Comparison of ENCODE assay signal across 1 cellular context in the genomic region with DNA sequence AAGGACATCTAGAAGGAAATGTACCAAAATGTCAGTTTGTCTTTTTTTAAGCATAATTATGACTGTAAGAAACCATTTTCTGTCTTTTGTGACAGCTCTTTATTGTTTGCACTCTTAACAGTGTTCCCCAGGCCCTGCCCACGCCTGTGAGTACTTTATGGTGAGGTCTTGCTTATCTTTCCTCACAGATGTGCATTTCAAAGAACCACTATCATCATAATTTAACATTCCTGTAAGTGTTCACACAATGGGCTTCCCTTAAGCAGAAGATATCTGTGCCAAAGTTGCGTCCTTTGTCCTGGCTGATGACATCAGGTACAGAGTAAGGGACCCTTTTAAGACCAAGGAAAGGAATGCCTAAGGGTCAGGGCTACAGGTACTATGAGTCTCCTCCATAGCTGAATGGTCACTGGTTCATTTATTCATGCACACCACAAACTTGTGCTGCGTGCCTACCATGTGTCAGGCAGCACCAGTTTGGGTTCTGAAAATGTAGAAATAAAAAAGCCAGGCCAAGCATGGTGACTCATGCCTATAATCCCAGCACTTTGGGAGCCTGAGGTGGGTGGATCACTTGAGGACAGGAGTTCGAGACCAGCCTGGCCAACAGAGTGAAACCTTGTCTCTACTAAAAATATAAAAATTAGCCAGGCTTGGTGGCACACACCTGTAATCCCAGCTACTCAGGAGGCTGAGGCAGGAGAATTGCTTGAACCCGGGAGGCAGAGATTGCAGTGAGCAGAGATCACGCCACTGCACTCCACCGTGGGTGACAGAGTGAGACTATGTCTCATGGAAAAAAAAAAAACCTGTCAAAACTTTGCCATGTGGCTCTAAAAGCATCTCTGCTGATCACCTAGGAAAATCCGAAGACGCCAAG.
TF ChIP-seq lines count a peak whose summit lies in the region.

No MANE protein-coding gene starts in this region.

TF ChIP-seq in K562, 482 proteins besides CTCF, POLR2A, EP300 and RAD21 (continued from another document and continues in another):
- TF ChIP-seq ZNF316 (IDR thresholded peaks at IDR 0.05) (peak; percentile 50), ZC3H4 (CRISPR knock-in tag; IDR thresholded peaks at IDR 0.05; ENCODE audit: borderline replicate concordance) (no peak), XRCC3 (IDR thresholded peaks at IDR 0.05) (no peak), EHMT2 (IDR thresholded peaks at IDR 0.05) (peak; percentile 80), RBM17 (IDR thresholded peaks at IDR 0.05; ENCODE audit: borderline replicate concordance, low read depth, low read length) (no peak), TAF7 (tag; IDR thresholded peaks at IDR 0.05) (no peak), NBN (IDR thresholded peaks at IDR 0.05; ENCODE audit: low read depth) (peak; percentile 98), EGR1 (conservative IDR thresholded peaks at IDR 0.05) (peak; percentile 97), SNIP1 (IDR thresholded peaks at IDR 0.05; ENCODE audit: low read depth) (no peak), RFX7 (CRISPR knock-in tag; IDR thresholded peaks at IDR 0.05) (no peak), ZNF124 (CRISPR knock-in tag; IDR thresholded peaks at IDR 0.05) (no peak), NFIC (IDR thresholded peaks at IDR 0.05) (peak; percentile 91), RB1 (IDR thresholded peaks at IDR 0.05; ENCODE audit: low read depth) (no peak), ZNF146 (CRISPR knock-in tag; IDR thresholded peaks at IDR 0.05; ENCODE audit: unreplicated experiment) (no peak), POLR3G (IDR thresholded peaks at IDR 0.05; ENCODE audit: extremely low read depth, insufficient read length, insufficient replicate concordance) (no peak), NONO (IDR thresholded peaks at IDR 0.05; ENCODE audit: low read depth in 2 of 2, low read length in 1 of 2) (peak in 1 of 2 experiments; percentile 67; a peak in 1 of 4 replicates), ZNF551 (CRISPR knock-in tag; IDR thresholded peaks at IDR 0.05) (no peak), DNMT1 (IDR thresholded peaks at IDR 0.05) (no peak), ZNF699 (CRISPR knock-in tag; IDR thresholded peaks at IDR 0.05; ENCODE audit: insufficient replicate concordance) (no peak), RBFOX2 (IDR thresholded peaks at IDR 0.05; ENCODE audit: low read depth, low read length) (0 out of 2 replicates have a peak, but pooled peaks have one; percentile 25), RNF2 (IDR thresholded peaks at IDR 0.05) (peak; percentile 92), ZNF436 (CRISPR knock-in tag; IDR thresholded peaks at IDR 0.05) (no peak), CHD4 (IDR thresholded peaks at IDR 0.05; ENCODE audit: insufficient read depth, insufficient replicate concordance, low read depth, low read length, poor library complexity, severe bottlenecking) (peak; percentile 84), GATA2 (CRISPR knock-in tag; IDR thresholded peaks at IDR 0.05) (peak; percentile 89), MXI1 (IDR thresholded peaks at IDR 0.05; ENCODE audit: low read depth, low read length) (peak; percentile 57; the same call in 1 of the 2 replicates), NFE2 (IDR thresholded peaks at IDR 0.05; ENCODE audit: low read depth) (peak; percentile 67), HNRNPUL1 (IDR thresholded peaks at IDR 0.05; ENCODE audit: low read length) (no peak), HIVEP1 (CRISPR knock-in tag; IDR thresholded peaks at IDR 0.05) (no peak)
- TF ChIP-seq, protein P1, sequence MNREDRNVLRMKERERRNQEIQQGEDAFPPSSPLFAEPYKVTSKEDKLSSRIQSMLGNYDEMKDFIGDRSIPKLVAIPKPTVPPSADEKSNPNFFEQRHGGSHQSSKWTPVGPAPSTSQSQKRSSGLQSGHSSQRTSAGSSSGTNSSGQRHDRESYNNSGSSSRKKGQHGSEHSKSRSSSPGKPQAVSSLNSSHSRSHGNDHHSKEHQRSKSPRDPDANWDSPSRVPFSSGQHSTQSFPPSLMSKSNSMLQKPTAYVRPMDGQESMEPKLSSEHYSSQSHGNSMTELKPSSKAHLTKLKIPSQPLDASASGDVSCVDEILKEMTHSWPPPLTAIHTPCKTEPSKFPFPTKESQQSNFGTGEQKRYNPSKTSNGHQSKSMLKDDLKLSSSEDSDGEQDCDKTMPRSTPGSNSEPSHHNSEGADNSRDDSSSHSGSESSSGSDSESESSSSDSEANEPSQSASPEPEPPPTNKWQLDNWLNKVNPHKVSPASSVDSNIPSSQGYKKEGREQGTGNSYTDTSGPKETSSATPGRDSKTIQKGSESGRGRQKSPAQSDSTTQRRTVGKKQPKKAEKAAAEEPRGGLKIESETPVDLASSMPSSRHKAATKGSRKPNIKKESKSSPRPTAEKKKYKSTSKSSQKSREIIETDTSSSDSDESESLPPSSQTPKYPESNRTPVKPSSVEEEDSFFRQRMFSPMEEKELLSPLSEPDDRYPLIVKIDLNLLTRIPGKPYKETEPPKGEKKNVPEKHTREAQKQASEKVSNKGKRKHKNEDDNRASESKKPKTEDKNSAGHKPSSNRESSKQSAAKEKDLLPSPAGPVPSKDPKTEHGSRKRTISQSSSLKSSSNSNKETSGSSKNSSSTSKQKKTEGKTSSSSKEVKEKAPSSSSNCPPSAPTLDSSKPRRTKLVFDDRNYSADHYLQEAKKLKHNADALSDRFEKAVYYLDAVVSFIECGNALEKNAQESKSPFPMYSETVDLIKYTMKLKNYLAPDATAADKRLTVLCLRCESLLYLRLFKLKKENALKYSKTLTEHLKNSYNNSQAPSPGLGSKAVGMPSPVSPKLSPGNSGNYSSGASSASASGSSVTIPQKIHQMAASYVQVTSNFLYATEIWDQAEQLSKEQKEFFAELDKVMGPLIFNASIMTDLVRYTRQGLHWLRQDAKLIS (CRISPR knock-in tag; IDR thresholded peaks at IDR 0.05), result no peak
- TF ChIP-seq, protein P2, sequence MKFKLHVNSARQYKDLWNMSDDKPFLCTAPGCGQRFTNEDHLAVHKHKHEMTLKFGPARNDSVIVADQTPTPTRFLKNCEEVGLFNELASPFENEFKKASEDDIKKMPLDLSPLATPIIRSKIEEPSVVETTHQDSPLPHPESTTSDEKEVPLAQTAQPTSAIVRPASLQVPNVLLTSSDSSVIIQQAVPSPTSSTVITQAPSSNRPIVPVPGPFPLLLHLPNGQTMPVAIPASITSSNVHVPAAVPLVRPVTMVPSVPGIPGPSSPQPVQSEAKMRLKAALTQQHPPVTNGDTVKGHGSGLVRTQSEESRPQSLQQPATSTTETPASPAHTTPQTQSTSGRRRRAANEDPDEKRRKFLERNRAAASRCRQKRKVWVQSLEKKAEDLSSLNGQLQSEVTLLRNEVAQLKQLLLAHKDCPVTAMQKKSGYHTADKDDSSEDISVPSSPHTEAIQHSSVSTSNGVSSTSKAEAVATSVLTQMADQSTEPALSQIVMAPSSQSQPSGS (CRISPR knock-in tag; IDR thresholded peaks at IDR 0.05), result no peak
- TF ChIP-seq, protein P3, sequence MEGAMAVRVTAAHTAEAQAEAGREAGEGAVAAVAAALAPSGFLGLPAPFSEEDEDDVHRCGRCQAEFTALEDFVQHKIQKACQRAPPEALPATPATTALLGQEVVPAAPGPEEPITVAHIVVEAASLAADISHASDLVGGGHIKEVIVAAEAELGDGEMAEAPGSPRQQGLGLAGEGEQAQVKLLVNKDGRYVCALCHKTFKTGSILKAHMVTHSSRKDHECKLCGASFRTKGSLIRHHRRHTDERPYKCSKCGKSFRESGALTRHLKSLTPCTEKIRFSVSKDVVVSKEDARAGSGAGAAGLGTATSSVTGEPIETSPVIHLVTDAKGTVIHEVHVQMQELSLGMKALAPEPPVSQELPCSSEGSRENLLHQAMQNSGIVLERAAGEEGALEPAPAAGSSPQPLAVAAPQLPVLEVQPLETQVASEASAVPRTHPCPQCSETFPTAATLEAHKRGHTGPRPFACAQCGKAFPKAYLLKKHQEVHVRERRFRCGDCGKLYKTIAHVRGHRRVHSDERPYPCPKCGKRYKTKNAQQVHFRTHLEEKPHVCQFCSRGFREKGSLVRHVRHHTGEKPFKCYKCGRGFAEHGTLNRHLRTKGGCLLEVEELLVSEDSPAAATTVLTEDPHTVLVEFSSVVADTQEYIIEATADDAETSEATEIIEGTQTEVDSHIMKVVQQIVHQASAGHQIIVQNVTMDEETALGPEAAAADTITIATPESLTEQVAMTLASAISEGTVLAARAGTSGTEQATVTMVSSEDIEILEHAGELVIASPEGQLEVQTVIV (CRISPR knock-in tag; IDR thresholded peaks at IDR 0.05; ENCODE audit: borderline replicate concordance), result no peak
- TF ChIP-seq, protein P4, sequence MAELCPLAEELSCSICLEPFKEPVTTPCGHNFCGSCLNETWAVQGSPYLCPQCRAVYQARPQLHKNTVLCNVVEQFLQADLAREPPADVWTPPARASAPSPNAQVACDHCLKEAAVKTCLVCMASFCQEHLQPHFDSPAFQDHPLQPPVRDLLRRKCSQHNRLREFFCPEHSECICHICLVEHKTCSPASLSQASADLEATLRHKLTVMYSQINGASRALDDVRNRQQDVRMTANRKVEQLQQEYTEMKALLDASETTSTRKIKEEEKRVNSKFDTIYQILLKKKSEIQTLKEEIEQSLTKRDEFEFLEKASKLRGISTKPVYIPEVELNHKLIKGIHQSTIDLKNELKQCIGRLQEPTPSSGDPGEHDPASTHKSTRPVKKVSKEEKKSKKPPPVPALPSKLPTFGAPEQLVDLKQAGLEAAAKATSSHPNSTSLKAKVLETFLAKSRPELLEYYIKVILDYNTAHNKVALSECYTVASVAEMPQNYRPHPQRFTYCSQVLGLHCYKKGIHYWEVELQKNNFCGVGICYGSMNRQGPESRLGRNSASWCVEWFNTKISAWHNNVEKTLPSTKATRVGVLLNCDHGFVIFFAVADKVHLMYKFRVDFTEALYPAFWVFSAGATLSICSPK (IDR thresholded peaks at IDR 0.05; ENCODE audit: borderline replicate concordance), result no peak
- TF ChIP-seq, protein P5, sequence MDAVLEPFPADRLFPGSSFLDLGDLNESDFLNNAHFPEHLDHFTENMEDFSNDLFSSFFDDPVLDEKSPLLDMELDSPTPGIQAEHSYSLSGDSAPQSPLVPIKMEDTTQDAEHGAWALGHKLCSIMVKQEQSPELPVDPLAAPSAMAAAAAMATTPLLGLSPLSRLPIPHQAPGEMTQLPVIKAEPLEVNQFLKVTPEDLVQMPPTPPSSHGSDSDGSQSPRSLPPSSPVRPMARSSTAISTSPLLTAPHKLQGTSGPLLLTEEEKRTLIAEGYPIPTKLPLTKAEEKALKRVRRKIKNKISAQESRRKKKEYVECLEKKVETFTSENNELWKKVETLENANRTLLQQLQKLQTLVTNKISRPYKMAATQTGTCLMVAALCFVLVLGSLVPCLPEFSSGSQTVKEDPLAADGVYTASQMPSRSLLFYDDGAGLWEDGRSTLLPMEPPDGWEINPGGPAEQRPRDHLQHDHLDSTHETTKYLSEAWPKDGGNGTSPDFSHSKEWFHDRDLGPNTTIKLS (IDR thresholded peaks at IDR 0.05; ENCODE audit: borderline replicate concordance, low read depth), result no peak; the same call in 1 of the 2 replicates
- TF ChIP-seq, protein P6, sequence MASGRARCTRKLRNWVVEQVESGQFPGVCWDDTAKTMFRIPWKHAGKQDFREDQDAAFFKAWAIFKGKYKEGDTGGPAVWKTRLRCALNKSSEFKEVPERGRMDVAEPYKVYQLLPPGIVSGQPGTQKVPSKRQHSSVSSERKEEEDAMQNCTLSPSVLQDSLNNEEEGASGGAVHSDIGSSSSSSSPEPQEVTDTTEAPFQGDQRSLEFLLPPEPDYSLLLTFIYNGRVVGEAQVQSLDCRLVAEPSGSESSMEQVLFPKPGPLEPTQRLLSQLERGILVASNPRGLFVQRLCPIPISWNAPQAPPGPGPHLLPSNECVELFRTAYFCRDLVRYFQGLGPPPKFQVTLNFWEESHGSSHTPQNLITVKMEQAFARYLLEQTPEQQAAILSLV (tag; IDR thresholded peaks at IDR 0.05), result no peak
- TF ChIP-seq, protein P7, sequence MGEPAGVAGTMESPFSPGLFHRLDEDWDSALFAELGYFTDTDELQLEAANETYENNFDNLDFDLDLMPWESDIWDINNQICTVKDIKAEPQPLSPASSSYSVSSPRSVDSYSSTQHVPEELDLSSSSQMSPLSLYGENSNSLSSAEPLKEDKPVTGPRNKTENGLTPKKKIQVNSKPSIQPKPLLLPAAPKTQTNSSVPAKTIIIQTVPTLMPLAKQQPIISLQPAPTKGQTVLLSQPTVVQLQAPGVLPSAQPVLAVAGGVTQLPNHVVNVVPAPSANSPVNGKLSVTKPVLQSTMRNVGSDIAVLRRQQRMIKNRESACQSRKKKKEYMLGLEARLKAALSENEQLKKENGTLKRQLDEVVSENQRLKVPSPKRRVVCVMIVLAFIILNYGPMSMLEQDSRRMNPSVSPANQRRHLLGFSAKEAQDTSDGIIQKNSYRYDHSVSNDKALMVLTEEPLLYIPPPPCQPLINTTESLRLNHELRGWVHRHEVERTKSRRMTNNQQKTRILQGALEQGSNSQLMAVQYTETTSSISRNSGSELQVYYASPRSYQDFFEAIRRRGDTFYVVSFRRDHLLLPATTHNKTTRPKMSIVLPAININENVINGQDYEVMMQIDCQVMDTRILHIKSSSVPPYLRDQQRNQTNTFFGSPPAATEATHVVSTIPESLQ (CRISPR knock-in tag; IDR thresholded peaks at IDR 0.05), result no peak
- TF ChIP-seq, protein P8, sequence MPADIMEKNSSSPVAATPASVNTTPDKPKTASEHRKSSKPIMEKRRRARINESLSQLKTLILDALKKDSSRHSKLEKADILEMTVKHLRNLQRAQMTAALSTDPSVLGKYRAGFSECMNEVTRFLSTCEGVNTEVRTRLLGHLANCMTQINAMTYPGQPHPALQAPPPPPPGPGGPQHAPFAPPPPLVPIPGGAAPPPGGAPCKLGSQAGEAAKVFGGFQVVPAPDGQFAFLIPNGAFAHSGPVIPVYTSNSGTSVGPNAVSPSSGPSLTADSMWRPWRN (IDR thresholded peaks at IDR 0.05; ENCODE audit: low read depth), result peak; percentile 87
- TF ChIP-seq, protein P9, sequence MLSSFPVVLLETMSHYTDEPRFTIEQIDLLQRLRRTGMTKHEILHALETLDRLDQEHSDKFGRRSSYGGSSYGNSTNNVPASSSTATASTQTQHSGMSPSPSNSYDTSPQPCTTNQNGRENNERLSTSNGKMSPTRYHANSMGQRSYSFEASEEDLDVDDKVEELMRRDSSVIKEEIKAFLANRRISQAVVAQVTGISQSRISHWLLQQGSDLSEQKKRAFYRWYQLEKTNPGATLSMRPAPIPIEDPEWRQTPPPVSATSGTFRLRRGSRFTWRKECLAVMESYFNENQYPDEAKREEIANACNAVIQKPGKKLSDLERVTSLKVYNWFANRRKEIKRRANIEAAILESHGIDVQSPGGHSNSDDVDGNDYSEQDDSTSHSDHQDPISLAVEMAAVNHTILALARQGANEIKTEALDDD (IDR thresholded peaks at IDR 0.05), result peak; percentile 44
- TF ChIP-seq, protein P10, sequence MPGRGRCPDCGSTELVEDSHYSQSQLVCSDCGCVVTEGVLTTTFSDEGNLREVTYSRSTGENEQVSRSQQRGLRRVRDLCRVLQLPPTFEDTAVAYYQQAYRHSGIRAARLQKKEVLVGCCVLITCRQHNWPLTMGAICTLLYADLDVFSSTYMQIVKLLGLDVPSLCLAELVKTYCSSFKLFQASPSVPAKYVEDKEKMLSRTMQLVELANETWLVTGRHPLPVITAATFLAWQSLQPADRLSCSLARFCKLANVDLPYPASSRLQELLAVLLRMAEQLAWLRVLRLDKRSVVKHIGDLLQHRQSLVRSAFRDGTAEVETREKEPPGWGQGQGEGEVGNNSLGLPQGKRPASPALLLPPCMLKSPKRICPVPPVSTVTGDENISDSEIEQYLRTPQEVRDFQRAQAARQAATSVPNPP (IDR thresholded peaks at IDR 0.05; ENCODE audit: borderline replicate concordance, insufficient read depth, insufficient read length), result no peak
